In the genomic region with DNA sequence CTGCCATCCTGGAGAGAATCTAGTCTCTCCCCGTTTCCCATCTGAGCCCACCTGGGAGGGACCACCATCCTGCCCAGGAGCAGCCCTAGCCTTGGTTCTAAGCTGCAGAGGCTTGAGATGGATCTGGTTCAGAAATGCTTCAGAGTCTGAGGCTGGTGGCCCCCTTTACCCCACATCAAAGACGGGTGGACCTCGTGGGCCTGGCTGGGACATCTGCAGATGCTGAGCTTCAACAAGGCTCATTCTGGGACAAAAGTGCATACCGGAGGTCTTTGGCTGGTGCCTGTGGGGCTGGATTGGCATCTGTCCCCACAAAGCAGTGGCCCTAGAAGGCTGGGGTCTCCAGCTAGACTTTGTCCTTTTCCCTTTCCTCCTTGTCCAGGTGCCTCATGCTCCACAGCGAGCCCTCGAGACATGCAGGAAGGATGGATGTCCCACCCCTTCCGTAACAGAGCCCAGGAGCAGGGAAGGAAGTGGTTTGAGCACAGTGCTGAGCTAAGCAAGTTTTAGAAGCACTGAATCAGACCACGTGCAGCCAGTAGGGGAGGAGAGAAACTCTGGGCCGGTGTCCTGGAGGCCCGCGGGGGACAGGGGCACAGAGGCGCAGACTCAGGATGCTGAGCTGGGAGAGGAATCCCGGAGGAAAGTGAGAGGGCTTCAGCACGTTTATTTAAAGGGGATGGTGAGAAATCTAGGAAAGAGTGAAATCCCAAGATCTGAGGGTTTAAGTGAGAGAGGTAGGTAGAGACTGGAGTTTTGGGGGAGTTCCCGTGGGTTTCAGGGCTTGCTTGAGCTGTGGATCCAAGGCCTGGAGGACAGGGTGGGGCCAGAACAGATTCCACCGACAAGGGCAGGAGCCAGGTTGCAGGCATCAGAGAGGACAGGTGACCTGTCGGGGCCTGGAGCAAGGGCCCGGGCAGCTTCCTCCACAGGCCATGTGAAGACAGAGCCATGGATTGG, we compare ENCODE assay signal across 8 cellular contexts. TPM values are rescaled to one million over a fixed set of nuclear protein-coding genes. Genes with fewer than 3 reads are reported as not detected.
DNase-seq lines count a peak whose midpoint lies in the region; ATAC-seq and TF ChIP-seq lines count a peak whose summit lies in the region.

No MANE protein-coding gene starts in this region.

- H3K27ac Mint-ChIP-seq in activated naive CD4-positive, alpha-beta T cell treated with anti-CD3 and anti-CD28 coated beads, Interleukin-2, amount 50 U/mL, for 72 hours, result peak overlapping the region; percentile 22 to 51

- DNase-seq in activated naive CD4-positive, alpha-beta T cell treated with anti-CD3 and anti-CD28 coated beads, Interleukin-2, amount 50 U/mL, for 72 hours (ENCODE audit: low spot score in 2 of 2), result no peak
- DNase-seq in posterior vena cava (ENCODE audit: low spot score), result peak; percentile 78
- no peak for DNase-seq in NCI-H2107 treated with DMSO at 0.1 percent for 48 hours (lab: John Stamatoyannopoulos, UW; ENCODE audit: unreplicated experiment)
- no peak for DNase-seq in NCI-H146 (lab: John Stamatoyannopoulos, UW)
- DNase-seq in NCI-H446 treated with DMSO at 0.1 percent for 48 hours (lab: John Stamatoyannopoulos, UW), result no peak

- intact Hi-C loops in posterior vena cava (cut with DNase I), result no loop called here

- peaks cover 7 to 13% of the 10 kb centered on the region in 2 donors for H3K36me3 Mint-ChIP-seq in activated naive CD4-positive, alpha-beta T cell treated with anti-CD3 and anti-CD28 coated beads, Interleukin-2, amount 50 U/mL, for 72 hours

- TF ChIP-seq POLR2A in GM18951 (IDR thresholded peaks at IDR 0.05; ENCODE audit: extremely low read depth, insufficient read depth, insufficient read length), result peak; percentile 55

- ATAC-seq in HG03520 (IDR thresholded peaks at IDR 0.05; ENCODE audit: unreplicated experiment) (peak; percentile 25), HG02852 (IDR thresholded peaks at IDR 0.05; ENCODE audit: unreplicated experiment) (no peak)
- ATAC-seq in activated naive CD4-positive, alpha-beta T cell treated with anti-CD3 and anti-CD28 coated beads, Interleukin-2, amount 50 U/mL, for 72 hours, result peak; percentile 65 to 79

- in situ Hi-C loops in GM18951 (cut with MboI; ENCODE audit: low sequenced_read_pairs, unreplicated experiment), result no loop called here

- H3K9me3 Mint-ChIP-seq in activated naive CD4-positive, alpha-beta T cell treated with anti-CD3 and anti-CD28 coated beads, Interleukin-2, amount 50 U/mL, for 72 hours, result peaks cover 4 to 6% of the 10 kb centered on the region in 2 donors

RNA-seq across cellular contexts. Expression of a gene that starts 4.6 kb away (rescaled TPM):
- 1 to 10 TPM; 6.1 to 9.7 TPM for total RNA-seq in activated naive CD4-positive, alpha-beta T cell treated with anti-CD3 and anti-CD28 coated beads, Interleukin-2, amount 50 U/mL, for 72 hours
- total RNA-seq in posterior vena cava, result 10 to 100 TPM in 1 of 2 donors, 1 to 10 TPM in 1; 5.8 to 10.3 TPM

RNA-seq across cellular contexts. Expression of a gene that starts 22.6 kb away (rescaled TPM):
- under 1 TPM; 0.16 TPM for total RNA-seq in activated naive CD4-positive, alpha-beta T cell treated with anti-CD3 and anti-CD28 coated beads, Interleukin-2, amount 50 U/mL, for 72 hours
- 1 to 10 TPM in 1 of 2 donors, under 1 TPM in 1; 0.95 to 1.3 TPM for total RNA-seq in posterior vena cava
